ENCODE assay signal across 8 cellular contexts in genomic region chr3:49020335-49021212, GRCh38. TPM values are rescaled to one million over a fixed set of nuclear protein-coding genes. Genes with fewer than 3 reads are reported as not detected.
DNase-seq lines count a peak whose midpoint lies in the region; ATAC-seq and TF ChIP-seq lines count a peak whose summit lies in the region.

No MANE protein-coding gene starts in this region.

- peak; percentile 13 for ATAC-seq in GM18498 (IDR thresholded peaks at IDR 0.05; ENCODE audit: unreplicated experiment)

- H3K4me3 ChIP-seq in AG09309 (ENCODE audit: control insufficient read depth, low read depth, low read length) = peak overlapping the region; percentile 76
- peak overlapping the region; percentile 80 for H3K4me3 ChIP-seq in HL-60 (replicated peaks; ENCODE audit: insufficient read depth, low read length)
- peak overlapping the region; percentile 91 for H3K4me3 ChIP-seq in fibroblast of villous mesenchyme (ENCODE audit: low read depth, low read length)
- peak overlapping the region; percentile 66 for H3K4me3 ChIP-seq in neuron (ENCODE audit: low read length)

- peak overlapping the region; percentile 98 for H3K4me3 Mint-ChIP-seq in activated CD4-positive, alpha-beta memory T cell treated with anti-CD3 and anti-CD28 coated beads, Interleukin-2, amount 10 ng/mL, durations not matched to agents 7 days and 5 days

- CTCF ChIA-PET in activated CD4-positive, alpha-beta memory T cell treated with anti-CD3 and anti-CD28 coated beads, Interleukin-2, amount 10 ng/mL, durations not matched to agents 7 days and 5 days (lab: Charles Lee) = interaction anchor here (0.6 to 9.4 kb wide), 10 partner anchors 7 to 334 kb away, joined by 3 to 117 read pairs (median 6); partner anchors contain the start of genes IMPDH2, P4HTM, USP19 and WDR6

- peak overlapping the region; percentile 98 for H3K27ac Mint-ChIP-seq in activated CD4-positive, alpha-beta memory T cell treated with anti-CD3 and anti-CD28 coated beads, Interleukin-2, amount 10 ng/mL, durations not matched to agents 7 days and 5 days

- H3K4me1 ChIP-seq in neuron (ENCODE audit: insufficient read depth, low read length) = peaks cover 29% of the 10 kb centered on the region

- H3K27ac ChIP-seq in HL-60 (replicated peaks) = peak overlapping the region; percentile 99

- no peaks in the 10 kb centered on the region for H3K27me3 Mint-ChIP-seq in activated CD4-positive, alpha-beta memory T cell treated with anti-CD3 and anti-CD28 coated beads, Interleukin-2, amount 10 ng/mL, durations not matched to agents 7 days and 5 days

- POLR2A ChIA-PET in activated CD4-positive, alpha-beta memory T cell treated with anti-CD3 and anti-CD28 coated beads, Interleukin-2, amount 10 ng/mL, durations not matched to agents 7 days and 5 days (lab: Charles Lee) = interaction anchor here (0.6 to 15.9 kb wide), 31 partner anchors 8 to 584 kb away, joined by 3 to 309 read pairs (median 7); partner anchors contain the start of genes ARIH2, CELSR3, IMPDH2 and IP6K2

- DNase-seq in AG09309 (ENCODE audit: low read depth) (no peak), HL-60 (ENCODE audit: low read depth in 1 of 2, low spot score in 1 of 2) (peak; percentile 62 to 81), fibroblast of villous mesenchyme (ENCODE audit: low read depth) (peak; percentile 16), NCI-H1436 (lab: John Stamatoyannopoulos, UW) (no peak), GOT3 (lab: John Stamatoyannopoulos, UW) (no peak)
- peak; percentile 57 for DNase-seq in activated CD4-positive, alpha-beta memory T cell treated with anti-CD3 and anti-CD28 coated beads, Interleukin-2, amount 10 ng/mL, durations not matched to agents 7 days and 5 days

- no peak for TF ChIP-seq CTCF in AG09309 (IDR thresholded peaks at IDR 0.05; ENCODE audit: control insufficient read depth, insufficient read depth, low read depth, low read length, missing control alignments)
- no peak for TF ChIP-seq CTCF in HL-60 (IDR thresholded peaks at IDR 0.05; ENCODE audit: insufficient read depth, low read length)
- no peak for TF ChIP-seq CTCF in fibroblast of villous mesenchyme (IDR thresholded peaks at IDR 0.05; ENCODE audit: insufficient read depth, low read depth, low read length)

- H3K27me3 ChIP-seq in HL-60 (ENCODE audit: insufficient read depth, poor library complexity, severe bottlenecking) (no peaks in the 10 kb centered on the region), neuron (ENCODE audit: insufficient read depth, low read length) (no peaks in the 10 kb centered on the region)

- no peaks in the 10 kb centered on the region for H3K9me3 ChIP-seq in neuron (ENCODE audit: low read length)

- H3K36me3 ChIP-seq in neuron (ENCODE audit: insufficient read depth, low read length) = peaks cover 38% of the 10 kb centered on the region

- peaks cover 59% of the 10 kb centered on the region for H3K4me1 Mint-ChIP-seq in activated CD4-positive, alpha-beta memory T cell treated with anti-CD3 and anti-CD28 coated beads, Interleukin-2, amount 10 ng/mL, durations not matched to agents 7 days and 5 days

- H3K36me3 Mint-ChIP-seq in activated CD4-positive, alpha-beta memory T cell treated with anti-CD3 and anti-CD28 coated beads, Interleukin-2, amount 10 ng/mL, durations not matched to agents 7 days and 5 days (ENCODE audit: low read depth) = peaks cover 44% of the 10 kb centered on the region

- no peak overlapping the region for H2AFZ ChIP-seq in neuron (ENCODE audit: low read depth, low read length)

- no peaks in the 10 kb centered on the region for H3K9me3 Mint-ChIP-seq in activated CD4-positive, alpha-beta memory T cell treated with anti-CD3 and anti-CD28 coated beads, Interleukin-2, amount 10 ng/mL, durations not matched to agents 7 days and 5 days

RNA-seq across cellular contexts. Expression of gene NDUFAF3, which starts 1.3 kb away (rescaled TPM):
- total RNA-seq in activated CD4-positive, alpha-beta memory T cell treated with anti-CD3 and anti-CD28 coated beads, Interleukin-2, amount 10 ng/mL, durations not matched to agents 7 days and 5 days = 100 to 1,000 TPM in 1 of 2 experiments, 10 to 100 TPM in 1; 98.1 to 108 TPM
- 39.3 and 48.3 TPM in 2 replicates for total RNA-seq in fibroblast of villous mesenchyme

RNA-seq across cellular contexts. Expression of gene DALRD3, which starts 2.2 kb away (rescaled TPM):
- 10 to 100 TPM; 21.6 to 24.5 TPM for total RNA-seq in activated CD4-positive, alpha-beta memory T cell treated with anti-CD3 and anti-CD28 coated beads, Interleukin-2, amount 10 ng/mL, durations not matched to agents 7 days and 5 days
- 40.6 and 43.2 TPM in 2 replicates for total RNA-seq in fibroblast of villous mesenchyme

RNA-seq across cellular contexts. Expression of gene IMPDH2, which starts 8.6 kb away (rescaled TPM):
- total RNA-seq in activated CD4-positive, alpha-beta memory T cell treated with anti-CD3 and anti-CD28 coated beads, Interleukin-2, amount 10 ng/mL, durations not matched to agents 7 days and 5 days = 100 to 1,000 TPM; 131 to 133 TPM
- 225 and 260 TPM in 2 replicates for total RNA-seq in fibroblast of villous mesenchyme

RNA-seq across cellular contexts. Expression of gene WDR6, which starts 13.4 kb away (rescaled TPM):
- 100 to 1,000 TPM; 135 to 148 TPM for total RNA-seq in activated CD4-positive, alpha-beta memory T cell treated with anti-CD3 and anti-CD28 coated beads, Interleukin-2, amount 10 ng/mL, durations not matched to agents 7 days and 5 days
- total RNA-seq in fibroblast of villous mesenchyme = 75.6 and 77.3 TPM in 2 replicates

RNA-seq across cellular contexts. Expression of gene P4HTM, which starts 30.5 kb away (rescaled TPM):
- total RNA-seq in activated CD4-positive, alpha-beta memory T cell treated with anti-CD3 and anti-CD28 coated beads, Interleukin-2, amount 10 ng/mL, durations not matched to agents 7 days and 5 days = 10 to 100 TPM; 48.4 to 49.9 TPM
- 23.8 and 26.8 TPM in 2 replicates for total RNA-seq in fibroblast of villous mesenchyme

Comparison
In these comparisons a context has a peak if more than half of its experiments do, and no peak if none do; other contexts are left out.
1. DNase-seq: peak in HL-60 (2 of 2), activated CD4-positive, alpha-beta memory T cell treated with anti-CD3 and anti-CD28 coated beads, Interleukin-2, amount 10 ng/mL, durations not matched to agents 7 days and 5 days (single experiment) and fibroblast of villous mesenchyme (single experiment); none in AG09309 (single experiment), NCI-H1436 (single experiment) and GOT3 (single experiment).
2. Peak in every context shown above with its lines, with median percentiles within 50 percentile points of each other: H3K4me3 ChIP-seq.